8 cellular contexts compared by ENCODE assay signal in genomic region chr17:76737082-76737675, GRCh38. TPM values are rescaled to one million over a fixed set of nuclear protein-coding genes. Genes with fewer than 3 reads are reported as not detected.
DNase-seq lines count a peak whose midpoint lies in the region; ATAC-seq and TF ChIP-seq lines count a peak whose summit lies in the region.

Gene SRSF2, minus strand, starts transcription at chr17:76737331. Its CDS starts 171 bp downstream, at chr17:76737160.

- TF ChIP-seq CTCF in KMS-11 (conservative IDR thresholded peaks at IDR 0.05; ENCODE audit: low read depth, low read length) (no peak), Peyer's patch (IDR thresholded peaks at IDR 0.05) (peak in 2 of 6 experiments; percentile 9 to 15)

- peak; percentile 99 to 100 for TF ChIP-seq POLR2A in Peyer's patch (IDR thresholded peaks at IDR 0.05)

- H3K9me3 ChIP-seq in Peyer's patch (no peaks in the 10 kb centered on the region), muscle layer of duodenum (ENCODE audit: control insufficient read depth in 1 of 2, low read length in 2 of 2) (no peaks in the 10 kb centered on the region)

- ATAC-seq in GM21737 (IDR thresholded peaks at IDR 0.05; ENCODE audit: unreplicated experiment) = peak; percentile 65
- peak; percentile 91 for ATAC-seq in esophagus mucosa

- H3K4me2 ChIP-seq in KMS-11 = peak within 1 kb of the TSS; percentile 96

- peak within 1 kb of the TSS; percentile 65; the same call in 1 of the 2 replicates for H2AFZ ChIP-seq in KMS-11 (ENCODE audit: low read depth)

- peak; percentile 95 for DNase-seq in DMS53 treated with DMSO at 0.1 percent for 48 hours (lab: John Stamatoyannopoulos, UW; ENCODE audit: unreplicated experiment)
- peak; percentile 98 to 99 (median 99) for DNase-seq in Peyer's patch
- peak; percentile 99 for DNase-seq in activated T-cell treated with anti-CD3 and anti-CD28 coated beads, Interleukin-2, amount 50 U/mL, for 48 hours
- DNase-seq in stimulated activated CD8-positive, alpha-beta memory T cell treated with anti-CD3 and anti-CD28 coated beads, Interleukin-7, amount 100 ng/mL, for 4 hours (ENCODE audit: low read depth in 2 of 2) = peak; percentile 95 to 98

- peak within 1 kb of the TSS; percentile 98 for H3K9ac ChIP-seq in KMS-11

- peaks cover 69% of the 10 kb centered on the region for H3K79me2 ChIP-seq in KMS-11 (ENCODE audit: insufficient read depth, low read depth)

- H3K4me3 ChIP-seq in KMS-11 (IDR thresholded peaks at IDR 0.05; ENCODE audit: insufficient read depth, low read depth, low read length) (peak within 1 kb of the TSS; percentile 52), Peyer's patch (peak within 1 kb of the TSS; percentile 89 to 97 (median 92)), muscle layer of duodenum (ENCODE audit: low read depth in 1 of 2, low read length in 2 of 2) (peak within 1 kb of the TSS; percentile 81 to 99)

- H3K27ac ChIP-seq in KMS-11 (peak within 1 kb of the TSS; percentile 95), Peyer's patch (peak within 1 kb of the TSS; percentile 99 to 100 (median 100)), muscle layer of duodenum (ENCODE audit: low read length) (peak within 1 kb of the TSS; percentile 97)

- H3K27me3 ChIP-seq in KMS-11 (ENCODE audit: insufficient read depth, low read depth) = no peaks in the 10 kb centered on the region
- no peaks in the 10 kb centered on the region for H3K27me3 ChIP-seq in Peyer's patch
- H3K27me3 ChIP-seq in muscle layer of duodenum (ENCODE audit: low read depth, low read length) = no peaks in the 10 kb centered on the region

- peaks cover 43% of the 10 kb centered on the region for H3K4me1 ChIP-seq in KMS-11 (ENCODE audit: low read depth, poor library complexity, severe bottlenecking)
- H3K4me1 ChIP-seq in Peyer's patch = peaks cover 3 to 53% (median 14%) of the 10 kb centered on the region in 4 donors
- H3K4me1 ChIP-seq in muscle layer of duodenum (ENCODE audit: control insufficient read depth in 1 of 2, insufficient read depth in 2 of 2, low read length in 2 of 2) = peaks cover 40 to 66% of the 10 kb centered on the region in 2 donors

- H3K36me3 ChIP-seq in KMS-11 (ENCODE audit: insufficient read depth) (peaks cover 38% of the 10 kb centered on the region), Peyer's patch (peaks cover 0 to 38% (median 0%) of the 10 kb centered on the region in 3 donors), muscle layer of duodenum (ENCODE audit: control insufficient read depth in 1 of 2, insufficient read depth in 2 of 2, low read length in 2 of 2) (peaks cover 38 to 43% of the 10 kb centered on the region in 2 donors)

- H4K20me1 ChIP-seq in KMS-11 (ENCODE audit: insufficient read depth) = peaks cover 29% of the 10 kb centered on the region

RNA-seq across cellular contexts. Expression of gene SRSF2, which starts in this region (rescaled TPM):
- total RNA-seq in Peyer's patch (100 to 1,000 TPM; 185 to 403 (median 242) TPM), esophagus mucosa (162 TPM)

Comparison
In these comparisons a context has a peak if more than half of its experiments do, and no peak if none do; other contexts are left out.
1. Peak in every context shown above with its lines: DNase-seq, ATAC-seq, H3K4me3 ChIP-seq and H3K27ac ChIP-seq.